In the genomic region with DNA sequence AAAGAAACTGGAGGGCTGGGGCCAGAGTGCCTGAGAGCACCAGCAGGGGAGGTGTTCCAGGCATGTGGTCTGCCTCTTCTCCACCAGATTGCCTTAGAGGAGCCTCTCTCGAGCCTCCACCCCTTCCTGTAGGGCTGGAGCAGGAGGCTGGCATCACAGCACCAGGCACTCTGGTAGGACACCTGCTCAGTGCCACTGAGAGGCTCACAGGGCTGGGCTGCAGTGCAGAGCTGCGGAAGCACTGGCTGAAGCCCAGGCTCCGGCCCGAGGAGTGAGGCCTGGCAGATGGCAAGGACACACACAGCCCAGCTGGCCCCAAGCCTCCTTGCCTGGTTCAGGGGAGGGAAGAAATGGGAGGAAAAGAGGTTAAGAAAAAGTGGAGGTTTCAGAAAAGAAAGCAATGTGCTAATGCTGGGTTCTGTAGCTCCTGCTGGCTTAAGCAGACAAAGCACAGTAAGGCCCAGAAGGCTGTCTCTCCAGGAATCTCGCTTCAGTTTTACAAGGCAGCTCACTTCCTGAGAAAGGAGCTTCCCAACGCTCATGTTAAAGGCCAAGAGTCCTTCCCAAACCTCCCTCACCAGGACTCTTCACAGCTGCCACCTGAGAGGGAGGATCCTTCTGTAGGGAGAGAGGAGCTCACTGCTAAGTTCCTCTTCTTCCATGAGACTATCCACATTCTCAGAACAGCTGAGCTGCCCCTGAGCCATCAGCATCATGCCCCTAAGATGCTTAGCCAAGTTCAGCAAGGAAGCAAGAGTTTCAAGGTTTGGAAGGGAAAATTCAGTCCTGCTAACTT, we compare ENCODE assay signal across 15 cellular contexts. TPM values are rescaled to one million over a fixed set of nuclear protein-coding genes. Genes with fewer than 3 reads are reported as not detected.
DNase-seq lines count a peak whose midpoint lies in the region; ATAC-seq and TF ChIP-seq lines count a peak whose summit lies in the region.
"Had no signal": no experiment of that assay in that cellular context is flagged by ENCODE, and none has a peak within 500 bp of the region (broad histone marks: within the 10 kb centered on the region; RNA-seq: fewer than 3 reads in every experiment).

No MANE protein-coding gene starts in this region.

- no peaks in the 10 kb centered on the region for H3K36me3 Mint-ChIP-seq in nephron progenitor cell (ENCODE audit: low read depth)
- H3K36me3 Mint-ChIP-seq in activated naive CD4-positive, alpha-beta T cell treated with anti-CD3 and anti-CD28 coated beads, Interleukin-2, amount 10 ng/mL, durations not matched to agents 7 days and 5 days, result no peaks in the 10 kb centered on the region
- H3K36me3 Mint-ChIP-seq in activated T-cell treated with anti-CD3 and anti-CD28 coated beads, Interleukin-2, amount 50 U/mL, for 72 hours (ENCODE audit: insufficient read depth in 2 of 2), result no peaks in the 10 kb centered on the region
- H3K36me3 Mint-ChIP-seq: T-cell had no signal

- ATAC-seq in PC-3, result peak; percentile 61
- no peak for ATAC-seq in activated T-cell treated with anti-CD3 and anti-CD28 coated beads, Interleukin-2, amount 50 U/mL, for 72 hours (replicated peaks in 1 of 2)
- ATAC-seq in HG03025 (IDR thresholded peaks at IDR 0.05; ENCODE audit: low FRiP score, unreplicated experiment), result no peak
- ATAC-seq in GM21576 (IDR thresholded peaks at IDR 0.05; ENCODE audit: unreplicated experiment), result no peak
- ATAC-seq: esophagus mucosa, T-cell had no signal

- H3K9me2 ChIP-seq in PC-3 (replicated peaks; ENCODE audit: low read length), result no peaks in the 10 kb centered on the region

- TF ChIP-seq CTCF in PC-3 (conservative IDR thresholded peaks at IDR 0.05; ENCODE audit: low read depth, low read length) (no peak), nephron progenitor cell (IDR thresholded peaks at IDR 0.05) (no peak)

- intact Hi-C loops in PC-3 (cut with micrococcal nuclease), result no loop called here

- peak overlapping the region; percentile 66 for H3K27ac Mint-ChIP-seq in nephron progenitor cell
- no peak overlapping the region for H3K27ac Mint-ChIP-seq in activated naive CD4-positive, alpha-beta T cell treated with anti-CD3 and anti-CD28 coated beads, Interleukin-2, amount 10 ng/mL, durations not matched to agents 7 days and 5 days
- H3K27ac Mint-ChIP-seq in activated T-cell treated with anti-CD3 and anti-CD28 coated beads, Interleukin-2, amount 50 U/mL, for 72 hours, result no peak overlapping the region
- H3K27ac Mint-ChIP-seq: nephron, T-cell had no signal

- BruUV-seq in PC-3 (replicated peaks; lab: Mats Ljungman, UMichigan), result no TSS peak

- no peaks in the 10 kb centered on the region for H4K20me1 ChIP-seq in PC-3 (ENCODE audit: low read length)

- H3K4me3 ChIP-seq in HUES64 (ENCODE audit: low read length) (no peak overlapping the region), PC-3 (ENCODE audit: low read length) (no peak overlapping the region)

- H3K4me1 ChIP-seq in HUES64 (ENCODE audit: insufficient read depth, low read length), result peaks cover 21% of the 10 kb centered on the region
- H3K4me1 ChIP-seq in PC-3 (ENCODE audit: insufficient read depth, low read length), result no peaks in the 10 kb centered on the region

- no peak overlapping the region for H3K4me3 Mint-ChIP-seq in nephron progenitor cell
- no peak overlapping the region for H3K4me3 Mint-ChIP-seq in activated naive CD4-positive, alpha-beta T cell treated with anti-CD3 and anti-CD28 coated beads, Interleukin-2, amount 10 ng/mL, durations not matched to agents 7 days and 5 days
- no peak overlapping the region for H3K4me3 Mint-ChIP-seq in activated T-cell treated with anti-CD3 and anti-CD28 coated beads, Interleukin-2, amount 50 U/mL, for 72 hours
- H3K4me3 Mint-ChIP-seq: nephron, T-cell had no signal

- peak overlapping the region; percentile 2; the same call in 1 of the 2 replicates for H3K27ac ChIP-seq in HUES64 (ENCODE audit: low read depth, low read length)
- H3K27ac ChIP-seq in PC-3 (ENCODE audit: low read length), result no peak overlapping the region

- 44% methylated on average over 6 of the region's 6 CpGs for WGBS in HUES64

- no peaks in the 10 kb centered on the region for H3K9me3 Mint-ChIP-seq in nephron progenitor cell
- H3K9me3 Mint-ChIP-seq in activated naive CD4-positive, alpha-beta T cell treated with anti-CD3 and anti-CD28 coated beads, Interleukin-2, amount 10 ng/mL, durations not matched to agents 7 days and 5 days, result no peaks in the 10 kb centered on the region
- no peaks in the 10 kb centered on the region for H3K9me3 Mint-ChIP-seq in activated T-cell treated with anti-CD3 and anti-CD28 coated beads, Interleukin-2, amount 50 U/mL, for 72 hours
- H3K9me3 Mint-ChIP-seq: nephron, T-cell had no signal

- no peaks in the 10 kb centered on the region for H3K79me2 ChIP-seq in PC-3 (ENCODE audit: low read length)

- no peak overlapping the region for H3K9ac ChIP-seq in HUES64 (ENCODE audit: low read depth, low read length)
- H3K9ac ChIP-seq in PC-3 (ENCODE audit: low read length), result no peak overlapping the region

- no peaks in the 10 kb centered on the region for H3K36me3 ChIP-seq in HUES64 (ENCODE audit: insufficient read depth, low read length)
- H3K36me3 ChIP-seq in PC-3 (ENCODE audit: low read depth, low read length), result no peaks in the 10 kb centered on the region

- peaks cover 5% of the 10 kb centered on the region for H3K27me3 Mint-ChIP-seq in nephron progenitor cell (ENCODE audit: low read depth, poor library complexity)
- peaks cover 48% of the 10 kb centered on the region for H3K27me3 Mint-ChIP-seq in activated naive CD4-positive, alpha-beta T cell treated with anti-CD3 and anti-CD28 coated beads, Interleukin-2, amount 10 ng/mL, durations not matched to agents 7 days and 5 days
- H3K27me3 Mint-ChIP-seq in activated T-cell treated with anti-CD3 and anti-CD28 coated beads, Interleukin-2, amount 50 U/mL, for 72 hours (ENCODE audit: low read depth), result peaks cover 31% of the 10 kb centered on the region

- no peaks in the 10 kb centered on the region for H3K9me3 ChIP-seq in HUES64 (ENCODE audit: insufficient read depth, low read depth, low read length)
- H3K9me3 ChIP-seq in PC-3 (ENCODE audit: low read length), result no peaks in the 10 kb centered on the region

- POLR2A ChIA-PET in PC-3 (lab: Charles Lee; ENCODE audit: unreplicated experiment), result interaction anchor here (0.6 kb wide), 1 partner anchor 10 kb away, joined by 3 read pairs; no protein-coding TSS in a partner anchor

- H3K4me2 ChIP-seq in PC-3 (ENCODE audit: low read length), result no peak overlapping the region

- DNase-seq in DMS79 treated with DMSO at 0.1 percent for 48 hours (lab: John Stamatoyannopoulos, UW) (peak; percentile 80), PC-3 (no peak), nephron progenitor cell (no peak)
- DNase-seq in activated naive CD4-positive, alpha-beta T cell treated with anti-CD3 and anti-CD28 coated beads, Interleukin-2, amount 10 ng/mL, durations not matched to agents 7 days and 5 days, result no peak
- no peak for DNase-seq in activated T-cell treated with anti-CD3 and anti-CD28 coated beads, Interleukin-2, amount 50 U/mL, for 72 hours
- DNase-seq: activated CD4-positive, CD25-positive, alpha-beta regulatory T cell; activated effector memory CD4-positive, alpha-beta T cell treated with anti-CD3 and anti-CD28 coated beads, Interleukin-2, amount 50 U/mL, for 16 hours; NCI-H446 treated with DMSO at 0.1 percent for 48 hours; stimulated activated CD4-positive, alpha-beta T cell treated with anti-CD3 and anti-CD28 coated beads, Interleukin-2, amount 100 ng/mL, for 24 hours; T-cell had no signal

- H3K27me3 ChIP-seq in HUES64 (ENCODE audit: insufficient read depth, low read length), result no peaks in the 10 kb centered on the region
- no peaks in the 10 kb centered on the region for H3K27me3 ChIP-seq in PC-3 (ENCODE audit: low read length)

- H3F3A ChIP-seq in PC-3 (ENCODE audit: low read length, unreplicated experiment), result no peaks in the 10 kb centered on the region

- no peak overlapping the region for H2AFZ ChIP-seq in PC-3 (ENCODE audit: low read length)

- CTCF ChIA-PET in PC-3 (lab: Charles Lee), result interaction anchor here (0.9 kb wide), 1 partner anchor 14 kb away, joined by 3 read pairs; no protein-coding TSS in a partner anchor
- CTCF ChIA-PET in activated naive CD4-positive, alpha-beta T cell treated with anti-CD3 and anti-CD28 coated beads, Interleukin-2, amount 10 ng/mL, durations not matched to agents 7 days and 5 days (lab: Charles Lee), result no interaction called here

- peaks cover 43% of the 10 kb centered on the region for H3K4me1 Mint-ChIP-seq in nephron progenitor cell
- no peaks in the 10 kb centered on the region for H3K4me1 Mint-ChIP-seq in activated naive CD4-positive, alpha-beta T cell treated with anti-CD3 and anti-CD28 coated beads, Interleukin-2, amount 10 ng/mL, durations not matched to agents 7 days and 5 days
- H3K4me1 Mint-ChIP-seq in activated T-cell treated with anti-CD3 and anti-CD28 coated beads, Interleukin-2, amount 50 U/mL, for 72 hours (ENCODE audit: low read depth), result no peaks in the 10 kb centered on the region
- H3K4me1 Mint-ChIP-seq: T-cell had no signal

RNA-seq across cellular contexts. Expression of gene SPTB, which starts 23.8 kb away (rescaled TPM):
- polyA plus RNA-seq in HUES64 (2013, experiment 1 of 2), result 0.40 TPM
- 0.57 TPM for polyA plus RNA-seq in HUES64 (2013, experiment 2 of 2)
- 2.3 and 3.6 TPM in 2 replicates for total RNA-seq in PC-3 (2014; rRNA removed)
- under 1 TPM; 0.23 to 0.70 TPM for total RNA-seq in activated T-cell treated with anti-CD3 and anti-CD28 coated beads, Interleukin-2, amount 50 U/mL, for 72 hours

RNA-seq across cellular contexts. Expression of gene CHURC1, which starts 58.3 kb away (rescaled TPM):
- 29.6 TPM for polyA plus RNA-seq in HUES64 (2013, experiment 1 of 2)
- polyA plus RNA-seq in HUES64 (2013, experiment 2 of 2), result 26.2 TPM
- total RNA-seq in PC-3 (2014; rRNA removed), result 44.0 and 50.3 TPM in 2 replicates
- 10 to 100 TPM; 36.5 to 38.1 TPM for total RNA-seq in activated T-cell treated with anti-CD3 and anti-CD28 coated beads, Interleukin-2, amount 50 U/mL, for 72 hours
